Comparison of ENCODE assay signal across 23 cellular contexts in the genomic region with DNA sequence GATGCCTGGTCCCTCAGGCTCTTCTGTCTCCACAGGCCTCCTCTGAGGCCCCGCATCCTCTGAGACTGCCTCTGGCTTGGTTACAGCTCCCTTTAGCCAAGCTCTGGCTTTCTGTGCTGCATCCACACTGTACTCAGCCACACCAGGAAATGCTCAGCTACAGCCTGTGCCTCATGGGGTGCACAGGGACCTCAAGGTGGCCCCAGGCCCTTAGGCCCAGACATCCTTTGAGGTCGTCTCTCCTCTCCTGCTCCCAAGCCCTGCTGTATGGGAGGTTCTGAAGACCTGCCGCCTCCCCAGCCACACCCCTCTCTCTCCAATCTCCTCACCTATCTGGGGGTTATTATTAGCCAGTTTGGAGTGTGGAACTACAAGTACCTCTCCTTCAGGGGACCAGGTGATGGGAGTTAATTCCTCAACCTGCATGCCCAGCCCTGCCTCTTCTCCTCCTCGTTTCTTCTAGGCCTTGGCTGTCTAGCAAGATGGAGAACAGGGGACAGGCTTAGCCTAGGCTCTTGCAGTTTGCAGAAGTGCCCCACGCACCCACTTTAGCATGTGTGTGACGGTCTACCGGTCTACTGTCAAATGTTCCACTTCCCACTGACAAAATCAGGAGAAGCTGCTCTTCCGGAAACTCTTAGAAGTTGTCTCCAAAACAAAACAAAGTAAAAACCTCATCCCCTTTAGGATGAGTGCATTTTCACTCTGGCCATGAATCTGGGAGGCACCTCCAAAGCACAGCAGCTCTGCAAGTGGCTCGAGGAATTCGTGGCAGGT.
"Had no signal": no experiment of that assay in that cellular context is flagged by ENCODE, and none has a peak within 500 bp of the region (broad histone marks: within the 10 kb centered on the region; RNA-seq: fewer than 3 reads in every experiment).

No MANE protein-coding gene starts in this region.

- H3K36me3 Mint-ChIP-seq: activated naive CD4-positive, alpha-beta T cell treated with anti-CD3 and anti-CD28 coated beads, Interleukin-2, amount 50 U/mL, for 24 hours; mesothelial cell of epicardium had no signal

- DNase-seq: activated CD4-positive, alpha-beta T cell treated with anti-CD3 and anti-CD28 coated beads for 36 hours; activated CD4-positive, alpha-beta T cell treated with anti-CD3 and anti-CD28 coated beads, Interleukin-2, amount 50 U/mL, for 48 hours; activated gamma-delta T cell; cortex of kidney; effector CD4-positive, alpha-beta T cell; heart right ventricle; right cardiac atrium; small intestine; stimulated activated CD4-positive, alpha-beta T cell treated with anti-CD3 and anti-CD28 coated beads, Interleukin-15, amount 100 ng/mL, for 24 hours; stimulated activated CD4-positive, alpha-beta T cell treated with anti-CD3 and anti-CD28 coated beads, Interleukin-4, amount 100 ng/mL, for 1 hour; stomach; upper lobe of left lung; WERI-Rb-1 had no signal

- H3K9me3 Mint-ChIP-seq: activated naive CD4-positive, alpha-beta T cell treated with anti-CD3 and anti-CD28 coated beads, Interleukin-2, amount 50 U/mL, for 24 hours had no signal

- H3K27me3 ChIP-seq: ascending aorta, breast epithelium, gastroesophageal sphincter, heart right ventricle, stomach, upper lobe of left lung had no signal

- H3K4me1 ChIP-seq: ascending aorta, breast epithelium, esophagus muscularis mucosa, gastroesophageal sphincter, prostate gland, upper lobe of left lung had no signal

- H3K9me3 ChIP-seq: ascending aorta, breast epithelium, esophagus muscularis mucosa, gastroesophageal sphincter, heart right ventricle, prostate gland, stomach, thoracic aorta, upper lobe of left lung had no signal

- H3K36me3 ChIP-seq: ascending aorta, breast epithelium, esophagus muscularis mucosa, gastroesophageal sphincter, heart right ventricle, prostate gland, stomach, thoracic aorta, upper lobe of left lung, WERI-Rb-1 had no signal

- H3K27ac Mint-ChIP-seq: activated CD4-positive, alpha-beta T cell treated with anti-CD3 and anti-CD28 coated beads for 36 hours; activated naive CD4-positive, alpha-beta T cell treated with anti-CD3 and anti-CD28 coated beads, Interleukin-2, amount 50 U/mL, for 24 hours; mesothelial cell of epicardium; nephron had no signal

- H3K4me3 ChIP-seq: ascending aorta, breast epithelium, esophagus muscularis mucosa, gastroesophageal sphincter, heart right ventricle, lung, prostate gland, stomach, thoracic aorta, upper lobe of left lung had no signal

- H3K4me3 Mint-ChIP-seq: activated CD4-positive, alpha-beta T cell treated with anti-CD3 and anti-CD28 coated beads for 36 hours; activated naive CD4-positive, alpha-beta T cell treated with anti-CD3 and anti-CD28 coated beads, Interleukin-2, amount 50 U/mL, for 24 hours; mesothelial cell of epicardium; nephron had no signal

- H3K4me1 Mint-ChIP-seq: activated CD4-positive, alpha-beta T cell treated with anti-CD3 and anti-CD28 coated beads for 36 hours; activated naive CD4-positive, alpha-beta T cell treated with anti-CD3 and anti-CD28 coated beads, Interleukin-2, amount 50 U/mL, for 24 hours; nephron had no signal

- ATAC-seq: activated CD4-positive, alpha-beta T cell treated with anti-CD3 and anti-CD28 coated beads for 36 hours; gastroesophageal sphincter had no signal

- H3K27ac ChIP-seq: ascending aorta, breast epithelium, esophagus muscularis mucosa, gastroesophageal sphincter, heart right ventricle, prostate gland, stomach, thoracic aorta, upper lobe of left lung, WERI-Rb-1 had no signal
